11 cellular contexts compared by ENCODE assay signal in the genomic region with DNA sequence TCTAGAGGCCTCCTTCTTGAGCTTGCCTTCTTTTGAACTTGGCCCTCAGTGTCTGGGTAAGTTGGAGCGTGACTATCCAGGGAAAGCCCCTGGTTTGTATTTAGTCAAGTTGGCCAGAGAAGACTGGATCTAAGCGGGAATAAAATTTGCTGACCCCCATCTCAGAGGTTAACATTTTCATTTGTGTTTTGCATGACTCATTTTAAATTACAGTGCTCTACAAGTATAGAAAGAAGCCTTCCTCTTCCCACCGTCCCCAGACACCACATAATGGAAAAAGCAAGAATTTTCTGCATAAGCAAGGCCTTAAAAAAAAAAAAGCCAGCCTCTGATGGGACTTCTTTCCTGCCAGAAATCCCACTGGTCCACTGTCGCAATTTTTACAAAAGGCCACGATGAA. TPM values are rescaled to one million over a fixed set of nuclear protein-coding genes. Genes with fewer than 3 reads are reported as not detected.
A peak's percentile ranks its signal among the peaks of the same experiment; 100 is the strongest.
DNase-seq lines count a peak whose midpoint lies in the region; TF ChIP-seq lines count a peak whose summit lies in the region.
"Had no signal": no experiment of that assay in that cellular context is flagged by ENCODE, and none has a peak within 500 bp of the region (broad histone marks: within the 10 kb centered on the region; RNA-seq: fewer than 3 reads in every experiment).

No MANE protein-coding gene starts in this region.

- peak overlapping the region; percentile 76 to 92 (median 86) for H3K4me2 ChIP-seq in BLaER1 treated with 17β-estradiol and CSF1 and Interleukin-3, amounts not matched to agents 10 nM and 100 nM

- H3K27me3 ChIP-seq in BLaER1 treated with 17β-estradiol and CSF1 and Interleukin-3, amounts not matched to agents 10 nM and 100 nM = no peaks in the 10 kb centered on the region
- H3K27me3 ChIP-seq in neutrophil = no peaks in the 10 kb centered on the region

- peak overlapping the region in 4 of 10 experiments; percentile 12 to 33 (median 22); a peak in 7 of 20 replicates for H3K4me3 ChIP-seq in BLaER1 treated with 17β-estradiol and CSF1 and Interleukin-3, amounts not matched to agents 10 nM and 100 nM
- H3K4me3 ChIP-seq in epithelial cell of proximal tubule (ENCODE audit: low read depth, low read length) = no peak overlapping the region
- no peak overlapping the region for H3K4me3 ChIP-seq in neutrophil (ENCODE audit: low read depth in 1 of 2, low read length in 1 of 2)

- peaks cover 55 to 79% (median 67%) of the 10 kb centered on the region in 10 experiments for H3K4me1 ChIP-seq in BLaER1 treated with 17β-estradiol and CSF1 and Interleukin-3, amounts not matched to agents 10 nM and 100 nM
- H3K4me1 ChIP-seq in neutrophil (ENCODE audit: control insufficient read depth in 1 of 2, insufficient read depth in 1 of 2, low read depth in 1 of 2, low read length in 1 of 2) = peaks cover 64 to 72% of the 10 kb centered on the region in 2 experiments

- H3K9ac ChIP-seq in BLaER1 treated with 17β-estradiol and CSF1 and Interleukin-3, amounts not matched to agents 10 nM and 100 nM = peak overlapping the region; percentile 3 to 81 (median 24); a peak in 17 of 22 replicates

- peaks cover 0 to 47% (median 0%) of the 10 kb centered on the region in 11 experiments; a peak in 7 of 22 replicates for H4K20me1 ChIP-seq in BLaER1 treated with 17β-estradiol and CSF1 and Interleukin-3, amounts not matched to agents 10 nM and 100 nM

- DNase-seq in MV-4-11 (lab: John Stamatoyannopoulos, UW) (peak; percentile 35), epithelial cell of proximal tubule (ENCODE audit: low read depth) (peak; percentile 59), substantia nigra (lab: John Stamatoyannopoulos, UW) (no peak), NCI-H82 treated with DMSO at 0.1 percent for 48 hours (lab: John Stamatoyannopoulos, UW; ENCODE audit: unreplicated experiment) (no peak), NCI-H1694 (lab: John Stamatoyannopoulos, UW) (no peak), cerebellar nuclear complex (lab: John Stamatoyannopoulos, UW) (no peak)
- DNase-seq: DMS153, NCI-H345, T-helper 2 cell had no signal

- H3K36me3 ChIP-seq in BLaER1 treated with 17β-estradiol and CSF1 and Interleukin-3, amounts not matched to agents 10 nM and 100 nM = peaks cover 11 to 43% (median 21%) of the 10 kb centered on the region in 11 experiments; a peak in 18 of 22 replicates
- H3K36me3 ChIP-seq in neutrophil = no peaks in the 10 kb centered on the region

- peak overlapping the region; percentile 53 to 92 (median 88) for H3K27ac ChIP-seq in BLaER1 treated with 17β-estradiol and CSF1 and Interleukin-3, amounts not matched to agents 10 nM and 100 nM
- H3K27ac ChIP-seq in neutrophil (peak overlapping the region; percentile 68), substantia nigra (ENCODE audit: low read depth, low read length, poor library complexity, severe bottlenecking) (no peak overlapping the region)

- TF ChIP-seq CTCF in epithelial cell of proximal tubule (conservative IDR thresholded peaks at IDR 0.05; ENCODE audit: low read depth, low read length) (no peak), neutrophil (IDR thresholded peaks at IDR 0.05) (no peak)

- H3K9me3 ChIP-seq in BLaER1 treated with 17β-estradiol and CSF1 and Interleukin-3, amounts not matched to agents 10 nM and 100 nM (replicated peaks in 1 of 11) = peaks cover 0 to 18% (median 13%) of the 10 kb centered on the region in 11 experiments; a peak in 13 of 22 replicates
- H3K9me3 ChIP-seq in neutrophil = no peaks in the 10 kb centered on the region

RNA-seq across cellular contexts. Expression of a gene that starts 27.2 kb away (rescaled TPM):
- 5.9 and 6.8 TPM in 2 replicates for total RNA-seq in epithelial cell of proximal tubule

Comparison
In these comparisons a context has a peak if more than half of its experiments do, and no peak if none do; other contexts are left out.
1. DNase-seq: peak in MV-4-11 (single experiment) and epithelial cell of proximal tubule (single experiment); none in substantia nigra (0 of 49), NCI-H82 treated with DMSO at 0.1 percent for 48 hours (single experiment), NCI-H1694 (single experiment) and cerebellar nuclear complex (0 of 2).